9 cellular contexts compared by ENCODE assay signal in the genomic region with DNA sequence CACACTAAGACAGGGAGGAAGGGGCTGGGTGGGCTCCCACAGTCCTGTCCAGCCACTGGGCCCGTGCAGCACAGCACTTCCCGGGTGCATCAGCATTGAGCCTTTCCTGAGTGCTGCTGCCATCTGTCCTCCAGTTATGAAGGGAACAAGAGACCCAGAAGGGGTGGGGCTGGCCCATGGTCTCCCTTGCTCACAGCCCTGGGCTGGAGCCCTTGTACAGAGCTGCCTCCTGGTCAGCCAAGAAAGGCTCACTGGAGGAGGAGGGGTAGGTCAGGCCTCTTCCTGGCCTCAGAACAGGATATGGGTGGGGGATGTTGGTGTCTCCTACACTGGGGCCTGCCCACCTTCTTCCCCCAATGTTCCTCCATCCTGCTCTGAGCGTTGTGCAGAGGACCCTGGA. TPM values are rescaled to one million over a fixed set of nuclear protein-coding genes. Genes with fewer than 3 reads are reported as not detected.
DNase-seq lines count a peak whose midpoint lies in the region; ATAC-seq, FAIRE-seq and TF ChIP-seq lines count a peak whose summit lies in the region.
"Not testable (repeated sequence)": the region's sequence is repeated elsewhere in the genome, so short reads cannot be mapped to it uniquely, and the experiment has no call there.
"Had no signal": no experiment of that assay in that cellular context is flagged by ENCODE, and none has a peak within 500 bp of the region (broad histone marks: within the 10 kb centered on the region; RNA-seq: fewer than 3 reads in every experiment).

No MANE protein-coding gene starts in this region.

- H3K4me3 ChIP-seq in A549; Panc1 (ENCODE audit: low read depth in 2 of 2, low read length in 2 of 2); GM12878; lower lobe of right lung; aorta (ENCODE audit: low read length in 2 of 2): not testable (repeated sequence)

- BruUV-seq in Panc1 (replicated peaks; lab: Mats Ljungman, UMichigan); GM12878 (replicated peaks; lab: Mats Ljungman, UMichigan): not testable (repeated sequence)

- H3K4me1 ChIP-seq in A549; Panc1 (ENCODE audit: control insufficient read depth, insufficient read depth, low read length); GM12878 (ENCODE audit: control insufficient read depth, insufficient read depth, low read length); lower lobe of right lung; aorta (ENCODE audit: control insufficient read depth in 1 of 2, insufficient read depth in 2 of 2, low read length in 2 of 2): not testable (repeated sequence)

- no CpG with 5 or more reads among the region's 3 CpGs for WGBS in A549 (ENCODE audit: missing lambda C conversion rate)
- WGBS in GM12878 (ENCODE audit: insufficient coverage, insufficient replicate concordance, low lambda C conversion rate, missing lambda C conversion rate): no CpG with 5 or more reads among the region's 3 CpGs
- WGBS in aorta, 2 donors: no CpG with 5 or more reads among the region's 3 CpGs

- intact Hi-C loops in Panc1 (cut with micrococcal nuclease; ENCODE audit: unreplicated experiment); GM12878 (cut with micrococcal nuclease; ENCODE audit: unreplicated experiment); Right ventricle myocardium inferior (cut with DNase I); left cardiac atrium (cut with DNase I); lower lobe of right lung (cut with DNase I); aorta (cut with DNase I): not testable (repeated sequence)

- not testable (repeated sequence) for TF ChIP-seq EP300 in A549 (IDR thresholded peaks at IDR 0.05); GM12878 (IDR thresholded peaks at IDR 0.05; ENCODE audit: borderline replicate concordance in 1 of 2, control insufficient read depth in 1 of 2, low read depth in 2 of 2, low read length in 2 of 2)

- RAD21 ChIA-PET in GM12878 (lab: Charles Lee; ENCODE audit: unreplicated experiment): not testable (repeated sequence)

- not testable (repeated sequence) for H3K36me3 ChIP-seq in Panc1 (ENCODE audit: control insufficient read depth, insufficient read depth, low read length); GM12878 (ENCODE audit: control insufficient read depth in 2 of 2, insufficient read depth in 2 of 2, low read length in 1 of 2); lower lobe of right lung; aorta (ENCODE audit: control insufficient read depth in 1 of 2, insufficient read depth in 2 of 2, low read length in 1 of 2)

- H3K79me2 ChIP-seq in GM12878 (ENCODE audit: control insufficient read depth, insufficient read depth, low read length): not testable (repeated sequence)

- not testable (repeated sequence) for H3K27me3 ChIP-seq in Panc1 (ENCODE audit: control insufficient read depth, insufficient read depth, low read length); GM12878 (replicated peaks in 1 of 2; ENCODE audit: control insufficient read depth in 2 of 2, insufficient read depth in 2 of 2, low read length in 1 of 2); lower lobe of right lung (ENCODE audit: low read depth); aorta (ENCODE audit: control insufficient read depth in 1 of 2, insufficient read depth in 2 of 2, low read length in 1 of 2)

- not testable (repeated sequence) for TF ChIP-seq CTCF in A549 (IDR thresholded peaks at IDR 0.05); Panc1 (IDR thresholded peaks at IDR 0.05); GM12878 (IDR thresholded peaks at IDR 0.05 in 2 of 3, conservative IDR thresholded peaks at IDR 0.05 in 1 of 3; ENCODE audit: control insufficient read depth in 2 of 3, extremely low read depth in 1 of 3, insufficient read depth in 1 of 3, low read depth in 3 of 3, low read length in 3 of 3); lower lobe of right lung (IDR thresholded peaks at IDR 0.05)

- H3K9me3 ChIP-seq in A549; Panc1 (ENCODE audit: control insufficient read depth, insufficient read depth, low read depth, low read length); GM12878 (replicated peaks; ENCODE audit: control insufficient read depth, insufficient read depth, low read length); lower lobe of right lung; aorta (ENCODE audit: control insufficient read depth, low read length): not testable (repeated sequence)

- POLR2A ChIA-PET in A549 (lab: Yijun Ruan, JAX); Panc1 (lab: Charles Lee); GM12878 (lab: Charles Lee): not testable (repeated sequence)

- not testable (repeated sequence) for DNase-seq in A549 (ENCODE audit: low read depth in 1 of 2, low spot score in 1 of 2); Panc1 (ENCODE audit: low read depth, low spot score); GM12878 (ENCODE audit: low read depth, low spot score); Right ventricle myocardium inferior (ENCODE audit: missing footprints); left cardiac atrium; left lobe of liver (ENCODE audit: low spot score); lower lobe of right lung; aorta

- ATAC-seq in A549 (peak; percentile 55 to 57), Panc1 (peak; percentile 66), GM12878 (0 out of 3 replicates have a peak, but pooled peaks have one; percentile 17), Right ventricle myocardium inferior (peak; percentile 18), left cardiac atrium (peak; percentile 39 to 42), left lobe of liver (peak; percentile 16), lower lobe of right lung (peak; percentile 11 to 48), aorta (ENCODE audit: low FRiP score) (peak; percentile 61)

- SMC1A ChIA-PET in GM12878 (lab: Charles Lee; ENCODE audit: uncharacterized antibody, unreplicated experiment): not testable (repeated sequence)

- not testable (repeated sequence) for H3K9ac ChIP-seq in GM12878 (ENCODE audit: control insufficient read depth, insufficient read depth, low read length)

- H4K20me1 ChIP-seq in GM12878 (ENCODE audit: control insufficient read depth, insufficient read depth): not testable (repeated sequence)

- in situ Hi-C loops in Panc1 (cut with HindIII; ENCODE audit: low pct_unique_long_range_greater_than_20kb, low sequenced_read_pairs); GM12878 (cut with MboI): not testable (repeated sequence)

- H3K27ac ChIP-seq in A549; Panc1 (ENCODE audit: low read length); GM12878 (ENCODE audit: control insufficient read depth, insufficient read depth); lower lobe of right lung; aorta (ENCODE audit: low read depth in 1 of 2, low read length in 2 of 2): not testable (repeated sequence)

- not testable (repeated sequence) for TF ChIP-seq POLR2A in A549 (IDR thresholded peaks at IDR 0.05; ENCODE audit: low read length); GM12878 (IDR thresholded peaks at IDR 0.05; ENCODE audit: low read depth, low read length)

- not testable (repeated sequence) for H3K4me2 ChIP-seq in A549; GM12878 (ENCODE audit: control insufficient read depth, insufficient read depth)

- H2AFZ ChIP-seq in GM12878 (ENCODE audit: control insufficient read depth, low read depth, low read length): not testable (repeated sequence)

- FAIRE-seq in A549 (lab: Jason Lieb, UNC); GM12878 (lab: Jason Lieb, UNC): not testable (repeated sequence)

- CTCF ChIA-PET in A549 (lab: Yijun Ruan, JAX); Panc1 (lab: Charles Lee); GM12878 (lab: Yijun Ruan, JAX): not testable (repeated sequence)

- TF ChIP-seq RAD21 in A549 (conservative IDR thresholded peaks at IDR 0.05 in 1 of 2, IDR thresholded peaks at IDR 0.05 in 1 of 2); GM12878 (IDR thresholded peaks at IDR 0.05; ENCODE audit: insufficient read depth, low read depth, low read length): not testable (repeated sequence)

RNA-seq across cellular contexts. Expression of a gene that starts 33.7 kb away (rescaled TPM):
- polyA plus RNA-seq in A549 (2011; rRNA removed): 32.7 and 33.8 TPM in 2 replicates
- polyA plus RNA-seq in A549 (2012; cell fraction: cytosol; rRNA removed): 35.3 and 39.9 TPM in 2 replicates
- 77.1 and 85.8 TPM in 2 replicates for polyA plus RNA-seq in A549 (2012; cell fraction: nucleus; rRNA removed)
- 30.5 to 33.0 TPM (median 32.1 TPM) in 3 replicates for polyA plus RNA-seq in A549 (2017; fragmentation: RNase III; extraction: RNeasy Plus Mini Kit Qiagen cat#74134 plus additional on column Dnase treatment)
- polyA minus RNA-seq in A549 (2011; rRNA and poly(A)+ RNA removed): 49.3 and 49.5 TPM in 2 replicates
- total RNA-seq in Panc1 (2021; ENCODE audit: unreplicated experiment): 35.0 TPM
- polyA plus RNA-seq in Panc1 (2012; ENCODE audit: insufficient read length): 32.7 TPM
- 42.7 and 44.8 TPM in 2 replicates for total RNA-seq in GM12878 (2013; cell fraction: nucleolus; rRNA removed)
- 2.1 and 2.7 TPM in 2 replicates for total RNA-seq in GM12878 (2014; rRNA removed)
- 1.8 and 3.2 TPM in 2 replicates for total RNA-seq in GM12878 (2014; rRNA removed; fragmentation: Illumina TruSeq; extraction: Trizol)
- total RNA-seq in GM12878 (2021): 4.8 and 5.0 TPM in 2 replicates
- polyA plus RNA-seq in GM12878 (2011; ENCODE audit: low read depth): 2.5 TPM
- polyA plus RNA-seq in GM12878 (2011; rRNA removed): 4.7 and 5.7 TPM in 2 replicates
- 5.4 and 7.0 TPM in 2 replicates for polyA plus RNA-seq in GM12878 (2011; cell fraction: cytosol; rRNA removed)
- 14.0 and 14.5 TPM in 2 replicates for polyA plus RNA-seq in GM12878 (2011; cell fraction: nucleus; rRNA removed)
- polyA plus RNA-seq in GM12878 (2012): 6.4 and 6.5 TPM in 2 replicates
- 3.3 and 4.8 TPM in 2 replicates for polyA plus RNA-seq in GM12878 (2014; fragmentation: Illumina TruSeq; extraction: Trizol)
- polyA plus RNA-seq in GM12878 (2014; fragmentation: Nextera tagmentation; extraction: Ambion mirVana): under 1 TPM; 0.26 to 0.62 TPM
- polyA plus RNA-seq in GM12878 (2014; rRNA removed): 5.2 and 5.9 TPM in 2 replicates
- polyA plus RNA-seq in GM12878 (2016; fragmentation: Nextera tagmentation; extraction: Ambion mirVana): 1 to 10 TPM; 5.6 to 8.4 TPM
- polyA minus RNA-seq in GM12878 (2011; rRNA and poly(A)+ RNA removed): 8.7 and 11.1 TPM in 2 replicates
- 2.2 and 4.4 TPM in 2 replicates for polyA minus RNA-seq in GM12878 (2011; cell fraction: cytosol; rRNA and poly(A)+ RNA removed)
- polyA minus RNA-seq in GM12878 (2011; cell fraction: nucleus; rRNA and poly(A)+ RNA removed): 6.3 and 9.8 TPM in 2 replicates
- 85.5 TPM for total RNA-seq in Right ventricle myocardium inferior
- total RNA-seq in left cardiac atrium: 10 to 100 TPM; 74.1 to 82.2 TPM
- total RNA-seq in left lobe of liver: 13.1 TPM
- total RNA-seq in lower lobe of right lung: 66.2 TPM
- 10 to 100 TPM; 56.1 to 67.7 TPM for total RNA-seq in aorta
- polyA plus RNA-seq in aorta: 10 to 100 TPM in 1 of 2 donors, 1 to 10 TPM in 1; 8.6 to 24.1 TPM
- polyA plus RNA-seq: CD14-positive monocyte had no signal

Comparison
In these comparisons a context has a peak if more than half of its experiments do, and no peak if none do; other contexts are left out.
1. ATAC-seq: peak in every context shown above with its lines; median percentile 66 in Panc1; 61 in aorta; 56 in A549; 40 in left cardiac atrium; 30 in lower lobe of right lung; 18 in Right ventricle myocardium inferior; 17 in GM12878; 16 in left lobe of liver.